20 cellular contexts compared by ENCODE assay signal in genomic region chr15:88680241-88680910, GRCh38.
"Had no signal": no experiment of that assay in that cellular context is flagged by ENCODE, and none has a peak within 500 bp of the region (broad histone marks: within the 10 kb centered on the region; RNA-seq: fewer than 3 reads in every experiment).

No MANE protein-coding gene starts in this region.

- DNase-seq: activated CD4-positive, alpha-beta T cell treated with anti-CD3 and anti-CD28 coated beads for 4 hours; activated CD8-positive, alpha-beta memory T cell treated with anti-CD3 and anti-CD28 coated beads, Interleukin-2, amount 50 U/mL, for 4 hours; activated CD8-positive, alpha-beta T cell treated with anti-CD3 and anti-CD28 coated beads for 36 hours; activated gamma-delta T cell treated with Interleukin-2 at 50 U/mL for 16 hours; activated naive CD4-positive, alpha-beta T cell treated with anti-CD3 and anti-CD28 coated beads, Interleukin-2, amount 10 ng/mL, durations not matched to agents 7 days and 5 days; activated naive CD8-positive, alpha-beta T cell treated with anti-CD3 and anti-CD28 coated beads for 36 hours; activated T-cell treated with anti-CD3 and anti-CD28 coated beads, Interleukin-2, amount 50 U/mL, for 72 hours; NCI-H1105; NCI-H1436; NCI-H1694 treated with DMSO at 0.1 percent for 48 hours; NCI-H2081; NCI-H2171; NCI-H226; NCI-H526; NCI-H82; Peyer's patch; Right ventricle myocardium superior; SJCRH30 had no signal

- H3K36me3 ChIP-seq: Peyer's patch, SJCRH30 had no signal

- H3K4me1 ChIP-seq: SJCRH30 had no signal

- H3K9ac ChIP-seq: KMS-11 had no signal

- H3K27me3 ChIP-seq: Peyer's patch had no signal

- H3K4me3 ChIP-seq: Peyer's patch, SJCRH30 had no signal

- H3K4me2 ChIP-seq: KMS-11 had no signal

- H3K9me3 ChIP-seq: Peyer's patch, SJCRH30 had no signal

- H3K27ac ChIP-seq: KMS-11, Peyer's patch, RWPE1, SJCRH30 had no signal
